In the genomic region with DNA sequence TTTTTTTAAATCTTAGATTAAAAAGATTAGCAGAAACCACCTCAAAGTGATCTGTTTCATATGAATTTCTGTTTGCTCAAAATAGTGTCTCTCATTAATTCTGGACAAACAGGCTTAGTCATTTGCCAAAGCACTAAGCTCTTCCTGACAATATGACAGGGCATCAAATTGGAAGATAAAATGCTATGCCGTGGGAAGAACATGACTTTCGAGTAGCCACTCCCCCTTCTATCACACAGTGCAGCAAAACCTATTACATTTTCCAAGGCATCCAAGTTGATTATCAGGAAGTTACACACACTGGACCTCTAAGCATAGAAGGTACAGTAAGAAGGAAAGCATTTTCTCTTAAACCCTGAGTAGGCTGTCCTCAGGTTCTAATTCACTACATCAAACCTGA, we compare ENCODE assay signal across 21 cellular contexts.
A peak's percentile ranks its signal among the peaks of the same experiment; 100 is the strongest.
DNase-seq lines count a peak whose midpoint lies in the region; ATAC-seq and TF ChIP-seq lines count a peak whose summit lies in the region.
"Had no signal": no experiment of that assay in that cellular context is flagged by ENCODE, and none has a peak within 500 bp of the region (broad histone marks: within the 10 kb centered on the region; RNA-seq: fewer than 3 reads in every experiment).

No MANE protein-coding gene starts in this region.

- intact Hi-C loops in HCT116 (cut with micrococcal nuclease) (no loop called here), gastrocnemius medialis (cut with DNase I; ENCODE audit: low total_unique reads) (no loop called here)

- H4K20me1 ChIP-seq in HCT116 (ENCODE audit: insufficient read depth) = no peaks in the 10 kb centered on the region

- H3K9me3 ChIP-seq in HCT116 (ENCODE audit: control insufficient read depth in 1 of 2, insufficient read depth in 1 of 2, low read depth in 1 of 2, low read length in 2 of 2) = no peaks in the 10 kb centered on the region
- no peaks in the 10 kb centered on the region for H3K9me3 ChIP-seq in gastrocnemius medialis
- H3K9me3 ChIP-seq: BE2C, neutrophil, testis had no signal

- BruUV-seq in HCT116 (replicated peaks; lab: Mats Ljungman, UMichigan) = no TSS peak

- POLR2A ChIA-PET in HCT116 (lab: Charles Lee) = no interaction called here

- H3K27me3 ChIP-seq in HCT116 (ENCODE audit: insufficient read depth, low read length) (no peaks in the 10 kb centered on the region), gastrocnemius medialis (no peaks in the 10 kb centered on the region)
- H3K27me3 ChIP-seq: BE2C, cardiac muscle cell, neutrophil, testis had no signal

- TF ChIP-seq POLR2A in HCT116 (IDR thresholded peaks at IDR 0.05; ENCODE audit: borderline replicate concordance, extremely low read depth, insufficient read depth, insufficient read length) = no peak
- TF ChIP-seq POLR2A in gastrocnemius medialis (IDR thresholded peaks at IDR 0.05) = no peak

- H3K4me2 ChIP-seq in HCT116 (ENCODE audit: low read length) = 0 out of 2 replicates have a peak overlapping the region, but pooled peaks have one; percentile 6

- no peak for DNase-seq in HCT116 (ENCODE audit: low read depth, low spot score)
- peak; percentile 1 for DNase-seq in OCI-M2 (lab: John Stamatoyannopoulos, UW; ENCODE audit: unreplicated experiment)
- DNase-seq in epithelial cell of esophagus (ENCODE audit: low read depth) = peak; percentile 53
- peak; percentile 58 for DNase-seq in retinal pigment epithelial cell (ENCODE audit: low read depth)
- no peak for DNase-seq in activated CD8-positive, alpha-beta memory T cell treated with anti-CD3 and anti-CD28 coated beads, Interleukin-2, amount 50 U/mL, for 4 hours
- DNase-seq in gastrocnemius medialis = no peak
- DNase-seq: activated CD4-positive, alpha-beta memory T cell treated with anti-CD3 and anti-CD28 coated beads, Interleukin-2, amount 10 ng/mL, durations not matched to agents 7 days and 5 days; activated naive CD8-positive, alpha-beta T cell treated with anti-CD3 and anti-CD28 coated beads, Interleukin-2, amount 10 ng/mL, durations not matched to agents 7 days and 5 days; activated T-cell treated with anti-CD3 and anti-CD28 coated beads, Interleukin-2, amount 50 U/mL, for 4 hours; BE2C; effector CD4-positive, alpha-beta T cell; hippocampal formation; KG1; NCI-H1105; NCI-H69; stimulated activated CD4-positive, alpha-beta T cell treated with anti-CD3 and anti-CD28 coated beads, Interleukin-4, amount 100 ng/mL, for 24 hours; stimulated activated CD8-positive, alpha-beta memory T cell treated with anti-CD3 and anti-CD28 coated beads, Interleukin-4, amount 100 ng/mL, for 48 hours; testis had no signal

- in situ Hi-C loops in gastrocnemius medialis (cut with MboI; ENCODE audit: low sequenced_read_pairs in 4 of 4) = no loop called here

- no peak for ATAC-seq in HCT116
- ATAC-seq in HG03108 (IDR thresholded peaks at IDR 0.05; ENCODE audit: unreplicated experiment) = no peak
- no peak for ATAC-seq in gastrocnemius medialis
- ATAC-seq: activated T-cell treated with anti-CD3 and anti-CD28 coated beads, Interleukin-2, amount 50 U/mL, for 4 hours had no signal

- H3K4me3 ChIP-seq in HCT116 (replicated peaks in 1 of 2; ENCODE audit: low read depth in 1 of 2, low read length in 2 of 2) = no peak overlapping the region
- H3K4me3 ChIP-seq in epithelial cell of esophagus (ENCODE audit: low read length) = no peak overlapping the region
- H3K4me3 ChIP-seq in retinal pigment epithelial cell (ENCODE audit: low read length) = no peak overlapping the region
- H3K4me3 ChIP-seq in gastrocnemius medialis = no peak overlapping the region
- H3K4me3 ChIP-seq: cardiac muscle cell, testis had no signal

- RAD21 ChIA-PET in HCT116 (lab: Charles Lee; ENCODE audit: low non-redundant PET in 1 of 2, low total read pairs in 2 of 2, uncharacterized antibody in 2 of 2, unreplicated experiment in 2 of 2) = no interaction called here

- no peak for TF ChIP-seq CTCF in HCT116 (IDR thresholded peaks at IDR 0.05 in 2 of 3, conservative IDR thresholded peaks at IDR 0.05 in 1 of 3; ENCODE audit: borderline replicate concordance in 1 of 3, insufficient read depth in 1 of 3, low read depth in 2 of 3, low read length in 2 of 3)
- TF ChIP-seq CTCF in epithelial cell of esophagus (IDR thresholded peaks at IDR 0.05; ENCODE audit: insufficient read depth, low read depth, low read length, missing control alignments) = no peak
- TF ChIP-seq CTCF in retinal pigment epithelial cell (conservative IDR thresholded peaks at IDR 0.05; ENCODE audit: low read depth, low read length) = no peak
- no peak for TF ChIP-seq CTCF in gastrocnemius medialis (IDR thresholded peaks at IDR 0.05 in 4 of 5, conservative IDR thresholded peaks at IDR 0.05 in 1 of 5)

- no peaks in the 10 kb centered on the region for H3K9me2 ChIP-seq in HCT116 (ENCODE audit: insufficient read depth)

- CTCF ChIA-PET in HCT116 (lab: Charles Lee) = no interaction called here

- H3K36me3 ChIP-seq in HCT116 (ENCODE audit: control insufficient read depth in 1 of 2, insufficient read depth in 2 of 2, low read length in 2 of 2) = peaks cover 0 to 51% of the 10 kb centered on the region in 2 experiments; a peak in 2 of 4 replicates
- H3K36me3 ChIP-seq in gastrocnemius medialis = no peaks in the 10 kb centered on the region
- H3K36me3 ChIP-seq: BE2C, neutrophil had no signal

- TF ChIP-seq RAD21 in HCT116 (IDR thresholded peaks at IDR 0.05; ENCODE audit: low read depth) = no peak

- peaks cover 78% of the 10 kb centered on the region for H3K79me2 ChIP-seq in HCT116 (ENCODE audit: insufficient read depth, low read length)

- H3K27ac ChIP-seq in HCT116 (ENCODE audit: low read depth, low read length) (peak overlapping the region; percentile 32), gastrocnemius medialis (no peak overlapping the region)
- H3K27ac ChIP-seq: cardiac muscle cell, neutrophil, testis had no signal

- H2AFZ ChIP-seq in HCT116 (ENCODE audit: low read depth, low read length, poor library complexity, severe bottlenecking) = no peak overlapping the region

- H3K9ac ChIP-seq in HCT116 (ENCODE audit: low read length) = 0 out of 2 replicates have a peak overlapping the region, but pooled peaks have one; percentile 9

- peaks cover 38 to 71% of the 10 kb centered on the region in 2 experiments for H3K4me1 ChIP-seq in HCT116 (ENCODE audit: control insufficient read depth in 1 of 2, insufficient read depth in 2 of 2, low read length in 2 of 2)
- H3K4me1 ChIP-seq in gastrocnemius medialis = no peaks in the 10 kb centered on the region

TF ChIP-seq in HCT116, 20 proteins besides CTCF, POLR2A, EP300 and RAD21:
- TF ChIP-seq ZFX (IDR thresholded peaks at IDR 0.05) (no peak), EZH2 (IDR thresholded peaks at IDR 0.05) (no peak)

Comparison
In these comparisons a context has a peak if more than half of its experiments do, and no peak if none do; other contexts are left out.
1. DNase-seq: peak in OCI-M2 (single experiment), epithelial cell of esophagus (single experiment) and retinal pigment epithelial cell (single experiment); none in HCT116 (single experiment), activated CD8-positive, alpha-beta memory T cell treated with anti-CD3 and anti-CD28 coated beads, Interleukin-2, amount 50 U/mL, for 4 hours (single experiment) and gastrocnemius medialis (0 of 2).